8 cellular contexts compared by ENCODE assay signal in the genomic region with DNA sequence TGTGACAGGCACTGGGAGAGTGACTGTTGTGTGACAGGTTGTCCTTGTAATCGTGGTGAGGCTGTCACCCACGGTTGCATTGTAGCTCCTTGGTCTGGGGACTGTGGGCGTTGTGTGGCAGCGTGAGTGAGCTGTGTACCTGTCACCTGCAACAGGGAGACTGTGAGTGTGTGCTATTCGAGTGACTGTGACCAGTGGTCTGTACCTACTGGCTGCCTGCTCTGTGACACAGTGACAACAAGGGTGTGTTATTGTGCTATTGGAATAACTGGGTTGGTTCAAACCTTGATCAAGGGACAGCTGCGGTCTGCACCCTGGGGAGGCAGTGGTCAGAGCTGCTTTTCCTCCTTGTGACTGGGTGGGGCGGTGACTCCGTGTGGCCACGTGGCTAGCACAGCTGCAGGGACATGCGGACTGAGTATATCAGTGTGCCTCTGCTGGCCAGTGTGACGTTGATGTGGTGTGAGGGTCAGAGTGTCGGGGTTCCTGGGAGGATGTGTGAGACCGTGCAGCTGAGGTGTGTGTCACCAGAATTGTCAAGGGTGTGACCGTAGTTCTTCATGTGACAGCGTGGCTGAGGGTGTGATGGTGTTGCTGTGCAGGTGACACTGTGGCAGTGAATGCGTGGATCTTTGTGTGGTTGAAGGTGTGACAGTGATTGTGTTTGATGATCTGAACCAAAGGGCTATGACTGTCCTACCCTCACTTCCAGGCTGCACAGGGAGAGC. TPM values are rescaled to one million over a fixed set of nuclear protein-coding genes. Genes with fewer than 3 reads are reported as not detected.
DNase-seq lines count a peak whose midpoint lies in the region; ATAC-seq and TF ChIP-seq lines count a peak whose summit lies in the region.

No MANE protein-coding gene starts in this region.

- no peaks in the 10 kb centered on the region for H3K36me3 Mint-ChIP-seq in IgD-negative memory B cell

- peaks cover 69% of the 10 kb centered on the region for H3K4me1 ChIP-seq in BLaER1
- no peaks in the 10 kb centered on the region for H3K4me1 ChIP-seq in uterus

- no peaks in the 10 kb centered on the region for H3F3A ChIP-seq in neural cell (ENCODE audit: insufficient read depth, low read length, poor library complexity, severe bottlenecking)

- TF ChIP-seq RAD21 in neural cell (conservative IDR thresholded peaks at IDR 0.05): no peak

- TF ChIP-seq POLR2A in uterus (IDR thresholded peaks at IDR 0.05): no peak

- no peak overlapping the region for H2AFZ ChIP-seq in neural cell (ENCODE audit: low read depth, low read length)

- H3K27ac ChIP-seq in BLaER1: peak overlapping the region; percentile 63
- peak overlapping the region; percentile 57 to 99 (median 95) for H3K27ac ChIP-seq in dorsolateral prefrontal cortex
- no peak overlapping the region for H3K27ac ChIP-seq in neural cell (ENCODE audit: low read length)
- H3K27ac ChIP-seq in uterus: no peak overlapping the region

- TF ChIP-seq CTCF in dorsolateral prefrontal cortex (IDR thresholded peaks at IDR 0.05 in 54 of 56, conservative IDR thresholded peaks at IDR 0.05 in 2 of 56; ENCODE audit: low read depth in 1 of 56, partially characterized antibody in 56 of 56) (peak in 12 of 56 donors; percentile 8 to 39 (median 16)), neural cell (IDR thresholded peaks at IDR 0.05; ENCODE audit: poor library complexity, severe bottlenecking) (no peak), uterus (IDR thresholded peaks at IDR 0.05) (no peak)

- no peaks in the 10 kb centered on the region for H3K9me2 ChIP-seq in neural cell (ENCODE audit: insufficient read depth, low read length)

- peaks cover 3% of the 10 kb centered on the region; the same call in 1 of the 2 replicates for H3K9me3 ChIP-seq in BLaER1
- H3K9me3 ChIP-seq in neural cell (ENCODE audit: low read length): no peaks in the 10 kb centered on the region
- H3K9me3 ChIP-seq in uterus: no peaks in the 10 kb centered on the region

- peak overlapping the region in 3 of 4 donors; percentile 9 to 76 (median 21) for H3K4me3 Mint-ChIP-seq in IgD-negative memory B cell

- peak overlapping the region; percentile 90 for H3K4me2 ChIP-seq in BLaER1
- no peak overlapping the region for H3K4me2 ChIP-seq in neural cell (ENCODE audit: low read length)

- peak overlapping the region; percentile 41 for H3K4me3 ChIP-seq in BLaER1
- H3K4me3 ChIP-seq in dorsolateral prefrontal cortex: peak overlapping the region in 29 of 59 donors; percentile 3 to 49 (median 20)
- H3K4me3 ChIP-seq in neural cell (ENCODE audit: low read length): no peak overlapping the region
- no peak overlapping the region for H3K4me3 ChIP-seq in uterus

- H3K9ac ChIP-seq in BLaER1 (peak overlapping the region; percentile 59; the same call in 1 of the 2 replicates), neural cell (ENCODE audit: low read length) (no peak overlapping the region)

- intact Hi-C loops in dorsolateral prefrontal cortex (cut with DNase I): loop anchor here (2.0 kb wide), 3 partner anchors 44 to 108 kb away; no protein-coding TSS in a partner anchor
- intact Hi-C loops in uterus (cut with DNase I; ENCODE audit: low total_unique reads): no loop called here

- DNase-seq in dorsolateral prefrontal cortex (peak; percentile 32 to 97 (median 92)), uterus (no peak)
- no peak for DNase-seq in stimulated activated CD4-positive, alpha-beta T cell treated with anti-CD3 and anti-CD28 coated beads, Interleukin-4, amount 100 ng/mL, for 4 hours

- peaks cover 3% of the 10 kb centered on the region for H3K27me3 Mint-ChIP-seq in IgD-negative memory B cell

- no peaks in the 10 kb centered on the region for H3K36me3 ChIP-seq in BLaER1
- H3K36me3 ChIP-seq in neural cell (ENCODE audit: insufficient read depth, low read length): no peaks in the 10 kb centered on the region
- H3K36me3 ChIP-seq in uterus: no peaks in the 10 kb centered on the region

- peak; percentile 81 for TF ChIP-seq EP300 in neural cell (conservative IDR thresholded peaks at IDR 0.05; ENCODE audit: poor library complexity, severe bottlenecking)

- peak overlapping the region in 1 of 3 donors; percentile 84 for H3K27ac Mint-ChIP-seq in IgD-negative memory B cell

- H3K79me2 ChIP-seq in neural cell (replicated peaks; ENCODE audit: insufficient read depth, low read length): no peaks in the 10 kb centered on the region

- no peaks in the 10 kb centered on the region for H3K9me3 Mint-ChIP-seq in IgD-negative memory B cell

- H3K27me3 ChIP-seq in BLaER1 (no peaks in the 10 kb centered on the region), dorsolateral prefrontal cortex (no peaks in the 10 kb centered on the region), neural cell (ENCODE audit: insufficient read depth, low read depth, low read length) (peaks cover 18% of the 10 kb centered on the region), uterus (no peaks in the 10 kb centered on the region)

- no peak for ATAC-seq in GM18511 (IDR thresholded peaks at IDR 0.05; ENCODE audit: unreplicated experiment)
- ATAC-seq in GM19351 (IDR thresholded peaks at IDR 0.05; ENCODE audit: unreplicated experiment): no peak

- peaks cover 6 to 9% (median 8%) of the 10 kb centered on the region in 3 donors for H3K4me1 Mint-ChIP-seq in IgD-negative memory B cell

- H4K20me1 ChIP-seq in BLaER1 (no peaks in the 10 kb centered on the region), neural cell (ENCODE audit: insufficient read depth) (no peaks in the 10 kb centered on the region)

TF ChIP-seq in neural cell, 6 proteins besides CTCF, POLR2A, EP300 and RAD21:
- TF ChIP-seq POLR2AphosphoS5 (IDR thresholded peaks at IDR 0.05) (peak; percentile 80), TAF1 (IDR thresholded peaks at IDR 0.05; ENCODE audit: low read depth) (no peak)

RNA-seq across cellular contexts. Expression of gene NFIX, which starts 10.1 kb away (rescaled TPM):
- 0.09 TPM for polyA plus RNA-seq in IgD-negative memory B cell
- total RNA-seq in dorsolateral prefrontal cortex: 100 to 1,000 TPM; 219 to 402 (median 309) TPM
- not detected in 2 replicates for polyA plus RNA-seq in neural cell
- not detected in 2 replicates for polyA minus RNA-seq in neural cell
- 100 to 1,000 TPM in 2 of 4 donors, 10 to 100 TPM in 2; 27.4 to 381 (median 78.4) TPM for total RNA-seq in uterus

RNA-seq across cellular contexts. Expression of gene DAND5, which starts 15.8 kb away (rescaled TPM):
- polyA plus RNA-seq in IgD-negative memory B cell (not detected), neural cell (not detected in 2 replicates)
- total RNA-seq in dorsolateral prefrontal cortex (1 to 10 TPM in 1 of 120 experiments, under 1 TPM in 49, not detected in 70; 0.14 to 1.1 (median 0.35) TPM), uterus (under 1 TPM in 1 of 4 donors, not detected in 3; 0.14 TPM)
- not detected in 2 replicates for polyA minus RNA-seq in neural cell

RNA-seq across cellular contexts. Expression of gene GADD45GIP1, which starts 28.2 kb away (rescaled TPM):
- 84.1 TPM for polyA plus RNA-seq in IgD-negative memory B cell
- 10 to 100 TPM; 11.9 to 33.8 (median 19.3) TPM for total RNA-seq in dorsolateral prefrontal cortex
- 18.6 and 21.3 TPM in 2 replicates for polyA plus RNA-seq in neural cell
- polyA minus RNA-seq in neural cell: 11.2 and 12.0 TPM in 2 replicates
- total RNA-seq in uterus: 10 to 100 TPM in 2 of 4 donors, 1 to 10 TPM in 2; 3.3 to 76.8 (median 12.8) TPM

RNA-seq across cellular contexts. Expression of gene RAD23A, which starts 39.6 kb away (rescaled TPM):
- polyA plus RNA-seq in IgD-negative memory B cell: 132 TPM
- total RNA-seq in dorsolateral prefrontal cortex: 100 to 1,000 TPM in 46 of 120 experiments, 10 to 100 TPM in 74; 61.4 to 130 (median 95.7) TPM
- 37.4 and 42.1 TPM in 2 replicates for polyA plus RNA-seq in neural cell
- polyA minus RNA-seq in neural cell: 19.9 and 22.4 TPM in 2 replicates
- total RNA-seq in uterus: 100 to 1,000 TPM in 1 of 4 donors, 10 to 100 TPM in 3; 13.3 to 105 (median 64.4) TPM

RNA-seq across cellular contexts. Expression of gene CALR, which starts 46.8 kb away (rescaled TPM):
- polyA plus RNA-seq in IgD-negative memory B cell (158 TPM), neural cell (211 and 242 TPM in 2 replicates)
- total RNA-seq in dorsolateral prefrontal cortex (100 to 1,000 TPM; 148 to 544 (median 264) TPM), uterus (100 to 1,000 TPM; 166 to 616 (median 392) TPM)
- 174 and 179 TPM in 2 replicates for polyA minus RNA-seq in neural cell

Comparison
In these comparisons a context has a peak if more than half of its experiments do, and no peak if none do; other contexts are left out.
1. H3K27ac ChIP-seq: peak in BLaER1 (single experiment) and dorsolateral prefrontal cortex (59 of 59); none in neural cell (single experiment) and uterus (0 of 2).
2. DNase-seq: peak in dorsolateral prefrontal cortex (10 of 10); none in uterus (0 of 2) and stimulated activated CD4-positive, alpha-beta T cell treated with anti-CD3 and anti-CD28 coated beads, Interleukin-4, amount 100 ng/mL, for 4 hours (0 of 2).